ENCODE assay signal across 42 cellular contexts in genomic region chr3:100621251-100621650, GRCh38. TPM values are rescaled to one million over a fixed set of nuclear protein-coding genes. Genes with fewer than 3 reads are reported as not detected.
"Had no signal": no experiment of that assay in that cellular context is flagged by ENCODE, and none has a peak within 500 bp of the region (broad histone marks: within the 10 kb centered on the region; RNA-seq: fewer than 3 reads in every experiment).

No MANE protein-coding gene starts in this region.

- H3K9me3 ChIP-seq: adrenal gland, body of pancreas had no signal

- H3K4me1 ChIP-seq: adrenal gland, body of pancreas had no signal

- DNase-seq: activated B cell treated with CpG ODN at 0.5 μM for 24 hours; activated CD4-positive, alpha-beta memory T cell treated with anti-CD3 and anti-CD28 coated beads for 36 hours; activated CD4-positive, alpha-beta T cell treated with anti-CD3 and anti-CD28 coated beads for 4 hours; activated CD4-positive, alpha-beta T cell treated with anti-CD3 and anti-CD28 coated beads, Interleukin-2, amount 10 ng/mL, durations not matched to agents 24 days and 14 days; activated CD4-positive, alpha-beta T cell treated with anti-CD3 and anti-CD28 coated beads, Interleukin-2, amount 50 U/mL, for 1 hour; activated CD4-positive, alpha-beta T cell treated with anti-CD3 and anti-CD28 coated beads, Interleukin-2, amount 50 U/mL, for 4 hours; activated CD4-positive, CD25-positive, alpha-beta regulatory T cell treated with anti-CD3 and anti-CD28 coated beads, Interleukin-2, amount 50 U/mL, for 72 hours; activated CD8-positive, alpha-beta memory T cell treated with anti-CD3 and anti-CD28 coated beads, Interleukin-2, amount 50 U/mL, for 4 hours; activated CD8-positive, alpha-beta T cell treated with anti-CD3 and anti-CD28 coated beads for 36 hours; activated effector memory CD4-positive, alpha-beta T cell treated with anti-CD3 and anti-CD28 coated beads, Interleukin-2, amount 50 U/mL, for 16 hours; activated gamma-delta T cell treated with Interleukin-2 at 50 U/mL for 16 hours; activated naive CD4-positive, alpha-beta T cell; activated naive CD4-positive, alpha-beta T cell treated with anti-CD3 and anti-CD28 coated beads for 36 hours; activated naive CD4-positive, alpha-beta T cell treated with anti-CD3 and anti-CD28 coated beads, Interleukin-2, amount 50 U/mL, for 16 hours; activated naive CD8-positive, alpha-beta T cell treated with anti-CD3 and anti-CD28 coated beads for 36 hours; activated T-cell treated with anti-CD3 and anti-CD28 coated beads for 4 hours; activated T-cell treated with anti-CD3 and anti-CD28 coated beads, Interleukin-2, amount 50 U/mL, for 1 hour; activated T-cell treated with anti-CD3 and anti-CD28 coated beads, Interleukin-2, amount 50 U/mL, for 4 hours; activated T-cell treated with anti-CD3 and anti-CD28 coated beads, Interleukin-2, amount 50 U/mL, for 72 hours; adrenal gland; amniotic stem cell; aorta; body of pancreas; brain microvascular endothelial cell; caudate nucleus; cerebellar nuclear complex; T-helper 1 cell; T-helper 2 cell; T-helper 9 cell had no signal

- H3K27me3 ChIP-seq: adrenal gland, body of pancreas, brain microvascular endothelial cell, cardiac muscle cell had no signal

- H3K27me3 Mint-ChIP-seq: activated CD4-positive, alpha-beta memory T cell treated with anti-CD3 and anti-CD28 coated beads for 36 hours; activated CD8-positive, alpha-beta T cell treated with anti-CD3 and anti-CD28 coated beads for 36 hours; activated T-helper 17 cell treated with anti-CD3 and anti-CD28 coated beads, Interleukin-2, amount 50 U/mL, for 72 hours had no signal

- ATAC-seq: activated CD8-positive, alpha-beta T cell treated with anti-CD3 and anti-CD28 coated beads for 36 hours; activated naive CD4-positive, alpha-beta T cell treated with anti-CD3 and anti-CD28 coated beads, Interleukin-2, amount 50 U/mL, for 72 hours; activated T-cell treated with anti-CD3 and anti-CD28 coated beads, Interleukin-2, amount 50 U/mL, for 4 hours; activated T-cell treated with anti-CD3 and anti-CD28 coated beads, Interleukin-2, amount 50 U/mL, for 72 hours; activated T-helper 17 cell treated with anti-CD3 and anti-CD28 coated beads, Interleukin-2, amount 50 U/mL, for 72 hours; body of pancreas had no signal

- H3K36me3 ChIP-seq: adrenal gland, brain microvascular endothelial cell had no signal

- H3K27ac ChIP-seq: adrenal gland, body of pancreas, brain microvascular endothelial cell, cardiac muscle cell, VCaP had no signal

- H3K4me3 ChIP-seq: adrenal gland, body of pancreas, cardiac muscle cell had no signal

- H3K36me3 Mint-ChIP-seq: activated CD4-positive, alpha-beta memory T cell treated with anti-CD3 and anti-CD28 coated beads for 36 hours; activated naive CD4-positive, alpha-beta T cell treated with anti-CD3 and anti-CD28 coated beads, Interleukin-2, amount 50 U/mL, for 72 hours; activated naive CD8-positive, alpha-beta T cell treated with anti-CD3 and anti-CD28 coated beads for 36 hours had no signal

- H3K9me3 Mint-ChIP-seq: activated T-helper 1 cell treated with anti-CD3 and anti-CD28 coated beads, Interleukin-12 subunit alpha, Interleukin-12 subunit beta, Interleukin-2, Interleukin-4 antibody, amounts not matched to agents 30 ng/mL and 10 ng/mL and 1 ng/mL, durations not matched to agents 14 hours and 24 hours and 36 hours; activated T-helper 17 cell treated with anti-CD3 and anti-CD28 coated beads, Interleukin-2, amount 50 U/mL, for 72 hours; central memory CD8-positive, alpha-beta T cell; T-helper 1 cell treated with Interleukin-12 subunit alpha and Interleukin-12 subunit beta and Interleukin-4 antibody, amounts not matched to agents 30 μg/mL and 1 μg/mL, for 36 hours had no signal

- FAIRE-seq: astrocyte, bronchial epithelial cell, TTC549 had no signal

- H3K4me3 Mint-ChIP-seq: activated B cell treated with CpG ODN at 0.5 μM for 24 hours; activated CD4-positive, alpha-beta memory T cell treated with anti-CD3 and anti-CD28 coated beads for 36 hours; activated CD4-positive, alpha-beta T cell treated with anti-CD3 and anti-CD28 coated beads, Interleukin-2, amount 10 ng/mL, durations not matched to agents 24 days and 14 days; activated CD8-positive, alpha-beta T cell treated with anti-CD3 and anti-CD28 coated beads for 36 hours; activated naive CD4-positive, alpha-beta T cell treated with anti-CD3 and anti-CD28 coated beads for 36 hours; activated naive CD8-positive, alpha-beta T cell treated with anti-CD3 and anti-CD28 coated beads for 36 hours; activated T-cell treated with anti-CD3 and anti-CD28 coated beads, Interleukin-2, amount 50 U/mL, for 4 hours; activated T-cell treated with anti-CD3 and anti-CD28 coated beads, Interleukin-2, amount 50 U/mL, for 72 hours; activated T-helper 1 cell treated with anti-CD3 and anti-CD28 coated beads, Interleukin-12 subunit alpha, Interleukin-12 subunit beta, Interleukin-2, Interleukin-4 antibody, amounts not matched to agents 30 ng/mL and 10 ng/mL and 1 ng/mL, durations not matched to agents 14 hours and 24 hours and 36 hours; activated T-helper 17 cell treated with anti-CD3 and anti-CD28 coated beads, Interleukin-2, amount 50 U/mL, for 72 hours; central memory CD8-positive, alpha-beta T cell; T-helper 1 cell treated with Interleukin-12 subunit alpha and Interleukin-12 subunit beta and Interleukin-4 antibody, amounts not matched to agents 30 μg/mL and 1 μg/mL, for 36 hours; T-helper 2 cell treated with Interferon-gamma antibody and Interleukin-4, amounts not matched to agents 5 μg/mL and 100 μg/mL, for 36 hours had no signal

- H3K27ac Mint-ChIP-seq: activated B cell treated with CpG ODN at 0.5 μM for 24 hours; activated CD4-positive, alpha-beta memory T cell treated with anti-CD3 and anti-CD28 coated beads for 36 hours; activated CD4-positive, alpha-beta T cell treated with anti-CD3 and anti-CD28 coated beads, Interleukin-2, amount 10 ng/mL, durations not matched to agents 24 days and 14 days; activated CD8-positive, alpha-beta T cell treated with anti-CD3 and anti-CD28 coated beads for 36 hours; activated naive CD4-positive, alpha-beta T cell treated with anti-CD3 and anti-CD28 coated beads for 36 hours; activated naive CD4-positive, alpha-beta T cell treated with anti-CD3 and anti-CD28 coated beads, Interleukin-2, amount 50 U/mL, for 72 hours; activated naive CD8-positive, alpha-beta T cell treated with anti-CD3 and anti-CD28 coated beads for 36 hours; activated T-cell treated with anti-CD3 and anti-CD28 coated beads, Interleukin-2, amount 50 U/mL, for 72 hours; activated T-helper 1 cell treated with anti-CD3 and anti-CD28 coated beads, Interleukin-12 subunit alpha, Interleukin-12 subunit beta, Interleukin-2, Interleukin-4 antibody, amounts not matched to agents 30 ng/mL and 10 ng/mL and 1 ng/mL, durations not matched to agents 14 hours and 24 hours and 36 hours; activated T-helper 17 cell treated with anti-CD3 and anti-CD28 coated beads, Interleukin-2, amount 50 U/mL, for 72 hours; T-helper 1 cell treated with Interleukin-12 subunit alpha and Interleukin-12 subunit beta and Interleukin-4 antibody, amounts not matched to agents 30 μg/mL and 1 μg/mL, for 36 hours; T-helper 2 cell treated with Interferon-gamma antibody and Interleukin-4, amounts not matched to agents 5 μg/mL and 100 μg/mL, for 36 hours had no signal

- H3K4me1 Mint-ChIP-seq: activated B cell treated with CpG ODN at 0.5 μM for 24 hours; activated CD4-positive, alpha-beta T cell treated with anti-CD3 and anti-CD28 coated beads, Interleukin-2, amount 10 ng/mL, durations not matched to agents 24 days and 14 days; activated naive CD8-positive, alpha-beta T cell treated with anti-CD3 and anti-CD28 coated beads for 36 hours; activated T-helper 17 cell treated with anti-CD3 and anti-CD28 coated beads, Interleukin-2, amount 50 U/mL, for 72 hours; central memory CD8-positive, alpha-beta T cell had no signal

RNA-seq across cellular contexts. Expression of gene ADGRG7, which starts 11.8 kb away (rescaled TPM):
- total RNA-seq: activated B cell treated with CpG ODN at 0.5 μM for 24 hours; activated CD4-positive, alpha-beta memory T cell treated with anti-CD3 and anti-CD28 coated beads for 36 hours; activated CD4-positive, alpha-beta T cell treated with anti-CD3 and anti-CD28 coated beads, Interleukin-2, amount 10 ng/mL, durations not matched to agents 24 days and 14 days; activated CD8-positive, alpha-beta memory T cell treated with anti-CD3 and anti-CD28 coated beads for 36 hours; activated naive CD4-positive, alpha-beta T cell treated with anti-CD3 and anti-CD28 coated beads for 36 hours; activated naive CD4-positive, alpha-beta T cell treated with anti-CD3 and anti-CD28 coated beads, Interleukin-2, amount 50 U/mL, for 72 hours; activated naive CD8-positive, alpha-beta T cell treated with anti-CD3 and anti-CD28 coated beads for 36 hours; activated T-cell treated with anti-CD3 and anti-CD28 coated beads, Interleukin-2, amount 50 U/mL, for 4 hours; activated T-cell treated with anti-CD3 and anti-CD28 coated beads, Interleukin-2, amount 50 U/mL, for 72 hours; activated T-helper 1 cell treated with anti-CD3 and anti-CD28 coated beads, Interleukin-12 subunit alpha, Interleukin-12 subunit beta, Interleukin-2, Interleukin-4 antibody, amounts not matched to agents 30 ng/mL and 10 ng/mL and 1 ng/mL, durations not matched to agents 14 hours and 24 hours and 36 hours; activated T-helper 17 cell treated with anti-CD3 and anti-CD28 coated beads, Interleukin-2, amount 50 U/mL, for 72 hours; adrenal gland; astrocyte; body of pancreas; chondrocyte had no signal
- polyA plus RNA-seq: adrenal gland had no signal
